ENCODE assay signal across 11 cellular contexts in genomic region chr20:3248993-3249347, GRCh38. TPM values are rescaled to one million over a fixed set of nuclear protein-coding genes. Genes with fewer than 3 reads are reported as not detected.
DNase-seq lines count a peak whose midpoint lies in the region; ATAC-seq and TF ChIP-seq lines count a peak whose summit lies in the region.
"Had no signal": no experiment of that assay in that cellular context is flagged by ENCODE, and none has a peak within 500 bp of the region (broad histone marks: within the 10 kb centered on the region; RNA-seq: fewer than 3 reads in every experiment).

No MANE protein-coding gene starts in this region.

- DNase-seq in BJ (ENCODE audit: low read depth) (no peak), IMR-90 (no peak), epidermal melanocyte (ENCODE audit: insufficient read length, low spot score) (peak; percentile 20), nephron progenitor cell (no peak), NCI-H2029 (lab: John Stamatoyannopoulos, UW) (no peak), NCI-H524 (lab: John Stamatoyannopoulos, UW) (no peak)
- no peak for DNase-seq in activated naive CD4-positive, alpha-beta T cell treated with anti-CD3 and anti-CD28 coated beads, Interleukin-2, amount 50 U/mL, for 16 hours
- DNase-seq in stimulated activated naive CD4-positive, alpha-beta T cell (lab: John Stamatoyannopoulos, UW) = no peak
- DNase-seq: natural killer cell, uterus had no signal

- TF ChIP-seq CTCF in BJ (IDR thresholded peaks at IDR 0.05; ENCODE audit: insufficient read depth, low read depth, low read length) (no peak), IMR-90 (conservative IDR thresholded peaks at IDR 0.05; ENCODE audit: low read depth, low read length) (no peak), nephron progenitor cell (IDR thresholded peaks at IDR 0.05) (no peak)

- TF ChIP-seq POLR2A in IMR-90 (IDR thresholded peaks at IDR 0.05; ENCODE audit: low read depth, low read length) = no peak

- dilution Hi-C loops in IMR-90 (cut with HindIII; ENCODE audit: low sequenced_read_pairs, unreplicated experiment) = no loop called here

- no peaks in the 10 kb centered on the region for H4K20me1 ChIP-seq in IMR-90 (ENCODE audit: insufficient read depth, low read length)

- no peak overlapping the region for H3K23ac ChIP-seq in IMR-90 (ENCODE audit: low read depth, low read length)

- no peak overlapping the region for H2BK20ac ChIP-seq in IMR-90 (ENCODE audit: low read depth, low read length)

- no peak overlapping the region for H4K91ac ChIP-seq in IMR-90 (ENCODE audit: insufficient read depth, low read depth, low read length)

- no peak overlapping the region for H4K8ac ChIP-seq in IMR-90 (ENCODE audit: low read depth in 2 of 2, low read length in 2 of 2)

- no peak overlapping the region for H3K27ac ChIP-seq in IMR-90 (ENCODE audit: insufficient read depth, low read length)
- H3K27ac ChIP-seq: uterus had no signal

- H3K27ac Mint-ChIP-seq in nephron progenitor cell = no peak overlapping the region
- H3K27ac Mint-ChIP-seq: natural killer cell had no signal

- H3K4ac ChIP-seq in IMR-90 (ENCODE audit: low read depth, low read length) = no peak overlapping the region

- peaks cover 15% of the 10 kb centered on the region for H3K4me1 Mint-ChIP-seq in nephron progenitor cell

- no peak overlapping the region for H3K14ac ChIP-seq in IMR-90 (replicated peaks; ENCODE audit: low read depth, low read length)

- peak; percentile 29 for ATAC-seq in IMR-90 (ENCODE audit: low read depth)
- ATAC-seq: HCT116 had no signal

- CTCF ChIA-PET in BJ (lab: Yijun Ruan, JAX) = interaction anchor here (1.0 to 2.4 kb wide), 4 partner anchors 10 to 54 kb away, joined by 3 to 10 read pairs (median 4); partner anchors contain the start of gene SLC4A11
- CTCF ChIA-PET in IMR-90 (lab: Yijun Ruan, JAX) = interaction anchor here (0.7 to 1.2 kb wide), 3 partner anchors 10 to 248 kb away, joined by 3 to 4 read pairs (median 3); no protein-coding TSS in a partner anchor

- POLR2A ChIA-PET in BJ (lab: Charles Lee) (no interaction called here), IMR-90 (lab: Charles Lee; ENCODE audit: unreplicated experiment) (no interaction called here)

- H2AK5ac ChIP-seq in IMR-90 (ENCODE audit: low read depth, low read length) = no peak overlapping the region

- peak overlapping the region; percentile 7 for H3K4me3 ChIP-seq in BJ (ENCODE audit: low read depth, low read length)
- no peak overlapping the region for H3K4me3 ChIP-seq in IMR-90 (ENCODE audit: insufficient read depth, low read depth, low read length)
- H3K4me3 ChIP-seq: uterus had no signal

- no peak overlapping the region for H3K56ac ChIP-seq in IMR-90 (ENCODE audit: extremely low read depth, insufficient read depth, low read length)

- in situ Hi-C loops in IMR-90 (cut with MboI; ENCODE audit: low sequenced_read_pairs) = no loop called here

- no peaks in the 10 kb centered on the region for H3K9me3 ChIP-seq in IMR-90 (ENCODE audit: control insufficient read depth, insufficient read depth, low read length)
- H3K9me3 ChIP-seq: uterus had no signal

- H3K9me3 Mint-ChIP-seq in nephron progenitor cell = no peaks in the 10 kb centered on the region
- H3K9me3 Mint-ChIP-seq: natural killer cell had no signal

- H3K79me1 ChIP-seq in IMR-90 (ENCODE audit: low read depth in 1 of 2, low read length in 2 of 2) = no peaks in the 10 kb centered on the region

- H2AK9ac ChIP-seq in IMR-90 (replicated peaks; ENCODE audit: low read depth, low read length, poor library complexity) = no peak overlapping the region

- no peaks in the 10 kb centered on the region; the same call in 1 of the 2 replicates for H3K27me3 ChIP-seq in BJ (ENCODE audit: control insufficient read depth, insufficient read depth, low read length)
- peaks cover 6% of the 10 kb centered on the region; the same call in 1 of the 2 replicates for H3K27me3 ChIP-seq in IMR-90 (ENCODE audit: control insufficient read depth, insufficient read depth, low read length)
- H3K27me3 ChIP-seq: uterus had no signal

- intact Hi-C loops in IMR-90 (cut with micrococcal nuclease) = no loop called here

- H3K4me3 Mint-ChIP-seq in nephron progenitor cell = peak overlapping the region; percentile 57
- H3K4me3 Mint-ChIP-seq: natural killer cell had no signal

- no peak overlapping the region for H2BK15ac ChIP-seq in IMR-90 (ENCODE audit: low read depth, low read length)

- no peaks in the 10 kb centered on the region for H3K9me1 ChIP-seq in IMR-90 (ENCODE audit: insufficient read depth, low read length)

- H3K18ac ChIP-seq in IMR-90 (ENCODE audit: low read depth, low read length) = no peak overlapping the region

- no peak for TF ChIP-seq RAD21 in IMR-90 (IDR thresholded peaks at IDR 0.05; ENCODE audit: low read length)

- H3K36me3 Mint-ChIP-seq in nephron progenitor cell (ENCODE audit: low read depth) = peaks cover 5% of the 10 kb centered on the region
- H3K36me3 Mint-ChIP-seq: natural killer cell had no signal

- no peak overlapping the region for H2BK5ac ChIP-seq in IMR-90 (ENCODE audit: low read depth, low read length, poor library complexity, severe bottlenecking)

- no peak overlapping the region for H4K5ac ChIP-seq in IMR-90 (ENCODE audit: low read depth, low read length)

- no CpG with 5 or more reads among the region's 18 CpGs for WGBS in IMR-90 (ENCODE audit: extremely low coverage in 2 of 2, insufficient read length in 1 of 2), 2 experiments

- peaks cover 75% of the 10 kb centered on the region for H3K27me3 Mint-ChIP-seq in nephron progenitor cell (ENCODE audit: low read depth, poor library complexity)

- peak overlapping the region; percentile 64; the same call in 1 of the 2 replicates for H3K4me2 ChIP-seq in IMR-90 (ENCODE audit: low read depth, low read length)

- BruUV-seq in IMR-90 (replicated peaks; lab: Mats Ljungman, UMichigan) = no TSS peak

- peaks cover 11% of the 10 kb centered on the region for H3K36me3 ChIP-seq in BJ (ENCODE audit: control insufficient read depth, insufficient read depth, low read length)
- H3K36me3 ChIP-seq in IMR-90 (ENCODE audit: control insufficient read depth, insufficient read depth, low read length) = peaks cover 16% of the 10 kb centered on the region
- H3K36me3 ChIP-seq: uterus had no signal

- no peaks in the 10 kb centered on the region for H3K4me1 ChIP-seq in IMR-90 (ENCODE audit: control insufficient read depth, insufficient read depth, low read length)

- no peak overlapping the region for H2AFZ ChIP-seq in IMR-90 (replicated peaks; ENCODE audit: low read length, poor library complexity)

- H3K9ac ChIP-seq in IMR-90 (ENCODE audit: low read depth, low read length) = no peak overlapping the region

- no peak overlapping the region for H2BK120ac ChIP-seq in IMR-90 (ENCODE audit: low read depth, low read length)

TF ChIP-seq in IMR-90, 13 proteins besides CTCF, POLR2A, EP300 and RAD21:
- no peak for TF ChIP-seq MAZ (IDR thresholded peaks at IDR 0.05; ENCODE audit: borderline replicate concordance, low read depth, low read length)
- TF ChIP-seq FOS (IDR thresholded peaks at IDR 0.05; ENCODE audit: low read depth, low read length) = no peak
- TF ChIP-seq MAFK (IDR thresholded peaks at IDR 0.05; ENCODE audit: low read depth, low read length) = no peak
- no peak for TF ChIP-seq MXI1 (IDR thresholded peaks at IDR 0.05; ENCODE audit: borderline replicate concordance, low read depth, low read length)
- no peak for TF ChIP-seq RCOR1 (IDR thresholded peaks at IDR 0.05; ENCODE audit: insufficient replicate concordance, low read length)
- no peak for TF ChIP-seq CHD1 (IDR thresholded peaks at IDR 0.05; ENCODE audit: low read depth, low read length)
- TF ChIP-seq NFE2L2 (IDR thresholded peaks at IDR 0.05; ENCODE audit: low read depth, low read length) = no peak
- no peak for TF ChIP-seq USF2 (IDR thresholded peaks at IDR 0.05; ENCODE audit: low read depth, low read length)
- TF ChIP-seq RFX5 (IDR thresholded peaks at IDR 0.05; ENCODE audit: low read depth, low read length) = no peak
- no peak for TF ChIP-seq CEBPB (IDR thresholded peaks at IDR 0.05; ENCODE audit: low read depth, low read length)
- no peak for TF ChIP-seq ELK1 (IDR thresholded peaks at IDR 0.05; ENCODE audit: borderline replicate concordance, low read depth, low read length)
- TF ChIP-seq BHLHE40 (IDR thresholded peaks at IDR 0.05; ENCODE audit: low read depth, low read length) = no peak

RNA-seq across cellular contexts. Expression of gene SLC4A11, which starts 10.0 kb away (rescaled TPM):
- polyA plus RNA-seq in BJ (2011; rRNA removed) (0.94 and 1.2 TPM in 2 replicates), IMR-90 (2012; rRNA removed) (0.79 and 0.95 TPM in 2 replicates)
- 1.8 and 2.1 TPM in 2 replicates for polyA minus RNA-seq in BJ (2011; rRNA and poly(A)+ RNA removed)
- total RNA-seq in IMR-90 (2012; rRNA removed) = 0.28 and 0.36 TPM in 2 replicates
- 0.36 and 0.60 TPM in 2 replicates for polyA plus RNA-seq in IMR-90 (2012; cell fraction: cytosol; rRNA removed)
- 5.7 and 12.8 TPM in 2 replicates for polyA plus RNA-seq in IMR-90 (2012; cell fraction: nucleus; rRNA removed; ENCODE audit: low replicate concordance)

RNA-seq across cellular contexts. Expression of gene ITPA, which starts 39.7 kb away (rescaled TPM):
- polyA plus RNA-seq in BJ (2011; rRNA removed) = 26.6 and 35.0 TPM in 2 replicates
- 9.3 and 12.4 TPM in 2 replicates for polyA minus RNA-seq in BJ (2011; rRNA and poly(A)+ RNA removed)
- 28.6 and 32.4 TPM in 2 replicates for total RNA-seq in IMR-90 (2012; rRNA removed)
- 49.0 and 52.6 TPM in 2 replicates for polyA plus RNA-seq in IMR-90 (2012; rRNA removed)
- 54.1 and 68.7 TPM in 2 replicates for polyA plus RNA-seq in IMR-90 (2012; cell fraction: cytosol; rRNA removed)
- 51.4 and 69.9 TPM in 2 replicates for polyA plus RNA-seq in IMR-90 (2012; cell fraction: nucleus; rRNA removed; ENCODE audit: low replicate concordance)

RNA-seq across cellular contexts. Expression of gene DDRGK1, which starts 44.5 kb away (rescaled TPM):
- polyA plus RNA-seq in BJ (2011; rRNA removed) = 33.1 and 34.9 TPM in 2 replicates
- 10.3 and 15.2 TPM in 2 replicates for polyA minus RNA-seq in BJ (2011; rRNA and poly(A)+ RNA removed)
- 12.2 and 20.6 TPM in 2 replicates for total RNA-seq in IMR-90 (2012; rRNA removed)
- polyA plus RNA-seq in IMR-90 (2012; rRNA removed) = 29.6 and 33.1 TPM in 2 replicates
- 31.0 and 41.4 TPM in 2 replicates for polyA plus RNA-seq in IMR-90 (2012; cell fraction: cytosol; rRNA removed)
- 27.9 and 35.2 TPM in 2 replicates for polyA plus RNA-seq in IMR-90 (2012; cell fraction: nucleus; rRNA removed; ENCODE audit: low replicate concordance)
